8 cellular contexts compared by ENCODE assay signal in the genomic region with DNA sequence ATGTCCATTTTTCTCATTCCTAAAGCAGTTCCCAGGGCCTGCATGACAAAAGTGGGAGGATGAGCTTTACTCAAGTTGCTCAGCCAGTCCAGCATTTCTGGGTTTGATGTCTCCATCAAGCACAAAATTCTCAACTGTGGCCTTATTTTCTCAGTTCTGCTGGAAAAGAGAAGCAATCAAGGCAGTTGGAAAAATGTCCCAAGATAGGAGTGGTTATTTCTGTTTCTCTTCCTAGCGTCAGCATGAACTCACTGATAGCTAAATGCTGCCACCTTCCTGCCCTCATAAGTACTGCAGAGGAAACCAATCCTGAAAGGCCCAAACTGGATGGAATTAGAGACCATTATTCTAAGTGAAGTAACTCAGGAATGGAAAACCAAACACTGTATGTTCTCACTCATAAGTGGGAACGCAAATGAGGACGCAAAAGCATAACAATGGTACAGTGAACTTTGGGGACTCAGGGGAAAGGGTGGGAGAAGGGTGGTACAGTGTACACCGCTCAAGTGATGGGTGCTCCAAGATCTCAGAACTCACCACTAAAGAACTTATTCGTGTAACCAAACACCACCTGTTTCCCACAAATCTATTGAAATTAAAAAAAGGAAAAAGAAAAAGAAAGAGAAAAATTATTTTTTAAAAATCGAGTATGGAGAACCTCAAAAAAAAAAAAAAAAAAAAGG. TPM values are rescaled to one million over a fixed set of nuclear protein-coding genes. Genes with fewer than 3 reads are reported as not detected.
DNase-seq lines count a peak whose midpoint lies in the region; ATAC-seq and TF ChIP-seq lines count a peak whose summit lies in the region.

No MANE protein-coding gene starts in this region.

- TF ChIP-seq POLR2A in NB4 (IDR thresholded peaks at IDR 0.05; ENCODE audit: extremely low read depth, insufficient read length) = no peak

- H3K36me3 ChIP-seq in left ventricle myocardium inferior = no peaks in the 10 kb centered on the region

- no peaks in the 10 kb centered on the region for H3K27me3 ChIP-seq in left ventricle myocardium inferior (ENCODE audit: low read depth)

- H3K36me3 Mint-ChIP-seq in T-cell = no peaks in the 10 kb centered on the region

- ATAC-seq in T-cell (replicated peaks in 1 of 4) (peak in 2 of 4 experiments; percentile 52 to 59), sciatic nerve (peak; percentile 79), HG02678 (IDR thresholded peaks at IDR 0.05; ENCODE audit: unreplicated experiment) (no peak)

- H3K4me3 ChIP-seq in NB4 (ENCODE audit: low read depth, low read length) (no peak overlapping the region), left ventricle myocardium inferior (no peak overlapping the region)

- DNase-seq in NCI-H2107 (lab: John Stamatoyannopoulos, UW) = peak; percentile 18
- no peak for DNase-seq in NCI-H2107 treated with DMSO at 0.1 percent for 48 hours (lab: John Stamatoyannopoulos, UW; ENCODE audit: unreplicated experiment)
- DNase-seq in NB4 (ENCODE audit: low read depth) = peak; percentile 62
- peak in 33 of 34 experiments; percentile 7 to 61 (median 36) for DNase-seq in T-cell
- peak; percentile 60 for DNase-seq in amniotic epithelial cell (ENCODE audit: low read depth)
- DNase-seq in left ventricle myocardium inferior = peak; percentile 25
- DNase-seq in sciatic nerve (ENCODE audit: low spot score) = peak; percentile 90

- peaks cover 3 to 4% (median 3%) of the 10 kb centered on the region in 3 donors for H3K4me1 Mint-ChIP-seq in T-cell

- CTCF ChIA-PET in T-cell (lab: Charles Lee) = interaction anchor here (0.6 to 1.4 kb wide), 8 partner anchors 9 to 1262 kb away, joined by 3 to 6 read pairs (median 3); partner anchors contain the start of genes METAP1 (in 1 of the 2) and STPG2 (in 1 of the 2)

- intact Hi-C loops in left ventricle myocardium inferior (cut with micrococcal nuclease) (loop anchor here (5.0 to 10.0 kb wide), 2 partner anchors 201 to 288 kb away; no protein-coding TSS in a partner anchor), sciatic nerve (cut with DNase I) (no loop called here)

- peaks cover 8% of the 10 kb centered on the region for H3K4me1 ChIP-seq in left ventricle myocardium inferior

- H3K9me3 ChIP-seq in left ventricle myocardium inferior (replicated peaks) = no peaks in the 10 kb centered on the region

- H3K27ac ChIP-seq in left ventricle myocardium inferior (replicated peaks) = peak overlapping the region; percentile 72

- TF ChIP-seq CTCF in NB4 (IDR thresholded peaks at IDR 0.05; ENCODE audit: low read depth, low read length) (peak; percentile 82), left ventricle myocardium inferior (IDR thresholded peaks at IDR 0.05; ENCODE audit: borderline replicate concordance) (peak; percentile 94)

- no peak overlapping the region for H3K4me3 Mint-ChIP-seq in T-cell

- H3K27me3 Mint-ChIP-seq in T-cell = no peaks in the 10 kb centered on the region

- POLR2A ChIA-PET in T-cell (lab: Charles Lee) = no interaction called here

- H3K9me3 Mint-ChIP-seq in T-cell = no peaks in the 10 kb centered on the region

- no peak overlapping the region for H3K27ac Mint-ChIP-seq in T-cell

RNA-seq across cellular contexts. Expression of gene ADH7, which starts 29.6 kb away (rescaled TPM):
- not detected for total RNA-seq in T-cell
- total RNA-seq in left ventricle myocardium inferior = not detected
- not detected for total RNA-seq in sciatic nerve

RNA-seq across cellular contexts. Expression of gene ADH1C, which starts 53.0 kb away (rescaled TPM):
- total RNA-seq in T-cell (under 1 TPM in 2 of 5 donors, not detected in 3; 0.19 to 0.20 TPM), left ventricle myocardium inferior (2.6 TPM), sciatic nerve (75.2 TPM)

Comparison
In these comparisons a context has a peak if more than half of its experiments do, and no peak if none do; other contexts are left out.
1. RNA of gene ADH1C, which starts 53.0 kb away (total RNA-seq): 75.2 TPM in sciatic nerve (single experiment); 2.6 TPM in left ventricle myocardium inferior (single experiment) and 0.19 to 0.20 TPM in T-cell; every median in the first group is over 10 times any median in the second.